ENCODE assay signal across 10 cellular contexts in the genomic region with DNA sequence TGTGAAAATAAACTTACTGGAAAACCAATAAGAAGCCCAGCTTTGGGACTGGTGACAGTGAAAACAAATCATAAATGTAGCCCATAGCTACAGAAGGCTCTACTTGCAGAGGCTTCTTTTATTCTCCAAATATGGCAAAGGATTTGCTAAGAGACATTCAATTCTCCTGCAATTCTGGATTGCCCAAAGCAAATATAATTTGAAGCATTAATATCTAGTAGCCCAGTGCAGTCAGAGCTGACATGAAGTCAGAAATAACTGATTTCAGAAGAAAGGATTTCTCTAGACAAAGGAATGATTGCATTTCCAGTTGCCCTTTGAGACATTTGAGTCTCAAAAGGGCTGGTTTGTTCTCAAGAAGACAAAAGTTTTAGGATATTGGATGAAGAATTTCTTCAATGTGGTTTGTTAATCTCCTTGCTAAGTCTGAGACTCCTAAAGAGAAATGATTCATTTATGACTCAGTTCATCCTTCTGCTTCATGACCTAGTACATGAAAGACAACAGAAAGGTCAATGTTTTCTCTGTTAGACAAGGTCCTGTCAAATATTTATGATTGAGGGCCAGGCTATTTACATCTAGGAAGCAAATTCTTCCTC. TPM values are rescaled to one million over a fixed set of nuclear protein-coding genes. Genes with fewer than 3 reads are reported as not detected.
A peak's percentile ranks its signal among the peaks of the same experiment; 100 is the strongest.
DNase-seq lines count a peak whose midpoint lies in the region; FAIRE-seq and TF ChIP-seq lines count a peak whose summit lies in the region.
"Had no signal": no experiment of that assay in that cellular context is flagged by ENCODE, and none has a peak within 500 bp of the region (broad histone marks: within the 10 kb centered on the region; RNA-seq: fewer than 3 reads in every experiment).

No MANE protein-coding gene starts in this region.

- POLR2A ChIA-PET in MCF 10A (lab: Yijun Ruan, JAX), result interaction anchor here (0.6 to 1.9 kb wide), 5 partner anchors 9 to 48 kb away, joined by 3 to 7 read pairs (median 3); no protein-coding TSS in a partner anchor

- no TSS peak for BruUV-seq in MCF 10A (replicated peaks; lab: Mats Ljungman, UMichigan)

- H3K27ac ChIP-seq in breast epithelium, result no peak overlapping the region
- H3K27ac ChIP-seq in brain microvascular endothelial cell, result peak overlapping the region; percentile 94
- H3K27ac ChIP-seq in mesenchymal stem cell (ENCODE audit: low read length, poor library complexity, severe bottlenecking), result peak overlapping the region; percentile 98
- peak overlapping the region; percentile 40 to 65 (median 52) for H3K27ac ChIP-seq in transverse colon

- no peaks in the 10 kb centered on the region for H3K79me1 ChIP-seq in mesenchymal stem cell (replicated peaks; ENCODE audit: low read length, poor library complexity, severe bottlenecking)

- H3K18ac ChIP-seq in mesenchymal stem cell (ENCODE audit: low read depth in 1 of 2, low read length in 2 of 2), result no peak overlapping the region

- no peaks in the 10 kb centered on the region for H3K36me3 Mint-ChIP-seq in MCF 10A (ENCODE audit: insufficient read depth, unreplicated experiment)

- no peak overlapping the region for H3K4ac ChIP-seq in mesenchymal stem cell (ENCODE audit: low read depth in 1 of 2, low read length in 2 of 2)

- TF ChIP-seq CTCF in MCF 10A (IDR thresholded peaks at IDR 0.05; ENCODE audit: unreplicated experiment), result no peak
- no peak for TF ChIP-seq CTCF in breast epithelium (IDR thresholded peaks at IDR 0.05)
- TF ChIP-seq CTCF in brain microvascular endothelial cell (IDR thresholded peaks at IDR 0.05; ENCODE audit: low read depth, low read length, missing control alignments), result no peak
- no peak for TF ChIP-seq CTCF in transverse colon (IDR thresholded peaks at IDR 0.05)
- no peak for TF ChIP-seq CTCF in D721Med (IDR thresholded peaks at IDR 0.05; ENCODE audit: insufficient read depth, missing control alignments)

- H2BK120ac ChIP-seq in mesenchymal stem cell (ENCODE audit: low read depth, low read length), result no peak overlapping the region

- no peaks in the 10 kb centered on the region for H3K9me3 ChIP-seq in breast epithelium
- H3K9me3 ChIP-seq in mesenchymal stem cell (ENCODE audit: control insufficient read depth, low read length), result peaks cover 9% of the 10 kb centered on the region
- peaks cover 7 to 10% of the 10 kb centered on the region in 2 donors for H3K9me3 ChIP-seq in transverse colon

- H4K8ac ChIP-seq in mesenchymal stem cell (ENCODE audit: low read length), result no peak overlapping the region

- H3K4me2 ChIP-seq in mesenchymal stem cell (ENCODE audit: low read length, poor library complexity, severe bottlenecking), result no peak overlapping the region

- H3K4me1 ChIP-seq in breast epithelium (peaks cover 3 to 12% of the 10 kb centered on the region in 2 donors), mesenchymal stem cell (ENCODE audit: control insufficient read depth, insufficient read depth, low read depth, low read length) (peaks cover 8% of the 10 kb centered on the region), transverse colon (peaks cover 5 to 32% (median 7%) of the 10 kb centered on the region in 4 donors)

- peaks cover 8% of the 10 kb centered on the region for H3K9me3 Mint-ChIP-seq in MCF 10A (ENCODE audit: unreplicated experiment)

- peak overlapping the region; percentile 44 for H3K9ac ChIP-seq in mesenchymal stem cell (ENCODE audit: low read length)

- H2BK5ac ChIP-seq in mesenchymal stem cell (ENCODE audit: low read depth, low read length, poor library complexity, severe bottlenecking), result peak overlapping the region; percentile 90

- H3K36me3 ChIP-seq in breast epithelium (no peaks in the 10 kb centered on the region), brain microvascular endothelial cell (replicated peaks) (no peaks in the 10 kb centered on the region), mesenchymal stem cell (ENCODE audit: control insufficient read depth in 1 of 2, insufficient read depth in 2 of 2, low read depth in 1 of 2, low read length in 2 of 2) (no peaks in the 10 kb centered on the region), transverse colon (no peaks in the 10 kb centered on the region)

- in situ Hi-C loops in brain microvascular endothelial cell (cut with HindIII; ENCODE audit: low pct_ligation_motif_present, low sequenced_read_pairs), result no loop called here
- in situ Hi-C loops in transverse colon (cut with MboI; ENCODE audit: low pct_ligation_motif_present in 1 of 4, low pct_unique_long_range_greater_than_20kb in 1 of 4, low sequenced_read_pairs in 3 of 4), result no loop called here
- in situ Hi-C loops in G401 (cut with HindIII; ENCODE audit: low sequenced_read_pairs), result no loop called here

- FAIRE-seq in D721Med (lab: Jason Lieb, UNC), result no peak

- H3K14ac ChIP-seq in mesenchymal stem cell (ENCODE audit: low read length in 2 of 2), result no peak overlapping the region

- TF ChIP-seq POLR2A in breast epithelium (IDR thresholded peaks at IDR 0.05) (no peak), transverse colon (IDR thresholded peaks at IDR 0.05) (no peak)

- CTCF ChIA-PET in MCF 10A (lab: Yijun Ruan, JAX), result interaction anchor here (1.2 kb wide), 1 partner anchor 29 kb away, joined by 3 read pairs; no protein-coding TSS in a partner anchor

- H3K27me3 Mint-ChIP-seq in MCF 10A (ENCODE audit: insufficient read depth, unreplicated experiment), result no peaks in the 10 kb centered on the region

- no peak overlapping the region for H2BK12ac ChIP-seq in mesenchymal stem cell (ENCODE audit: low read length in 2 of 2)

- H3K4me3 Mint-ChIP-seq in MCF 10A (ENCODE audit: unreplicated experiment), result no peak overlapping the region

- H3K4me3 ChIP-seq in breast epithelium, result no peak overlapping the region
- no peak overlapping the region for H3K4me3 ChIP-seq in brain microvascular endothelial cell (ENCODE audit: low read depth, low read length)
- no peak overlapping the region for H3K4me3 ChIP-seq in mesenchymal stem cell (ENCODE audit: insufficient read depth in 1 of 2, low read depth in 1 of 2, low read length in 2 of 2)
- no peak overlapping the region for H3K4me3 ChIP-seq in transverse colon

- H3K27ac Mint-ChIP-seq in MCF 10A (ENCODE audit: low read depth, unreplicated experiment), result no peak overlapping the region

- peak overlapping the region; percentile 35 for H2AK5ac ChIP-seq in mesenchymal stem cell (ENCODE audit: low read length, severe bottlenecking)

- peak; percentile 40 for DNase-seq in MCF 10A (ENCODE audit: unreplicated experiment)
- DNase-seq in breast epithelium (ENCODE audit: low spot score in 2 of 2), result no peak
- DNase-seq in brain microvascular endothelial cell, result peak; percentile 80
- peak; percentile 76 for DNase-seq in mesenchymal stem cell
- no peak for DNase-seq in transverse colon
- DNase-seq in NCI-H526 (lab: John Stamatoyannopoulos, UW), result no peak
- DNase-seq in G401 (ENCODE audit: low spot score), result no peak
- DNase-seq in D721Med (ENCODE audit: insufficient read length, low spot score), result no peak
- DNase-seq: NCI-H82, T-helper 9 cell had no signal

- H4K91ac ChIP-seq in mesenchymal stem cell (ENCODE audit: low read length), result no peak overlapping the region

- no peak overlapping the region for H3K23ac ChIP-seq in mesenchymal stem cell (ENCODE audit: low read length in 2 of 2)

- H3K4me1 Mint-ChIP-seq in MCF 10A (ENCODE audit: insufficient read depth, unreplicated experiment), result peaks cover 16% of the 10 kb centered on the region

- no peak for TF ChIP-seq EP300 in transverse colon (IDR thresholded peaks at IDR 0.05; ENCODE audit: low read depth)

- intact Hi-C loops in MCF 10A (cut with micrococcal nuclease) (no loop called here), breast epithelium (cut with DNase I; ENCODE audit: low total_unique reads) (no loop called here), transverse colon (cut with DNase I; ENCODE audit: low total_unique reads) (no loop called here)

- no peak overlapping the region for H2BK15ac ChIP-seq in mesenchymal stem cell (ENCODE audit: low read depth, poor library complexity, severe bottlenecking)

- H3K27me3 ChIP-seq in breast epithelium, result no peaks in the 10 kb centered on the region
- no peaks in the 10 kb centered on the region for H3K27me3 ChIP-seq in brain microvascular endothelial cell (replicated peaks)
- no peaks in the 10 kb centered on the region for H3K27me3 ChIP-seq in mesenchymal stem cell (ENCODE audit: control insufficient read depth in 1 of 2, insufficient read depth in 1 of 2, low read length in 2 of 2)
- H3K27me3 ChIP-seq in transverse colon, result no peaks in the 10 kb centered on the region

- H2AFZ ChIP-seq in mesenchymal stem cell (ENCODE audit: low read depth, low read length), result no peak overlapping the region

RNA-seq across cellular contexts. Expression of gene PPP1R3C, which starts 27.8 kb away (rescaled TPM):
- total RNA-seq in MCF 10A (2022), result 0.30 and 0.47 TPM in 2 replicates
- total RNA-seq in breast epithelium, result 10 to 100 TPM in 2 of 3 donors, 1 to 10 TPM in 1; 9.4 to 48.1 (median 14.4) TPM
- polyA plus RNA-seq in mesenchymal stem cell (2013, experiment 1 of 2), result 7.0 TPM
- polyA plus RNA-seq in mesenchymal stem cell (2013, experiment 2 of 2), result 7.3 TPM
- 1 to 10 TPM; 1.1 to 4.6 (median 3.0) TPM for total RNA-seq in transverse colon
- 4.2 and 7.9 TPM in 2 replicates for total RNA-seq in G401 (2014; rRNA removed; shearing (Covaris generic))

Comparison
In these comparisons a context has a peak if more than half of its experiments do, and no peak if none do; other contexts are left out.
1. DNase-seq: peak in MCF 10A (single experiment), brain microvascular endothelial cell (single experiment) and mesenchymal stem cell (single experiment); none in breast epithelium (0 of 2), transverse colon (single experiment), NCI-H526 (0 of 2), G401 (single experiment) and D721Med (single experiment).
2. H3K27ac ChIP-seq: peak in brain microvascular endothelial cell (single experiment), mesenchymal stem cell (single experiment) and transverse colon (4 of 4); none in breast epithelium (0 of 2).